In the genomic region with DNA sequence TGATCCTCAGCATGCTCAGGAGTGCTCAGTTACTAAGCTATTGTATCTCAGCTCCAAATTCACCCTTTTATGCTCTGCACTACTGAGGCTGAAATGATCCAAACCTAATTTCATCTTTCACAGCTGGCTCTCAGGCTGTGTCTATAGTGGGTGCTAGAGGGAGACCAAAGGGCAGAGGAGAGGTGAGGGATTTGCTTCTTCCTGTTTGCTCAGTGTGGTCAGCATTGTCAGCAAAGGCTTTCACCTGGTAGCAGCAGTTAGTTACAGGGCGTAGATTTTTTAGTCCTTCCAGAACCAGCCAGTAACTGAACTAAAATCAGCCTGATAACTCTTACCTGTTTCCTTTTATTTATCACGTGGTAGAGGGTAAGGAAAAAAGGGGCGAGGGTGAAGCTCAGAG, we compare ENCODE assay signal across 1 cellular context.
TF ChIP-seq lines count a peak whose summit lies in the region.

No MANE protein-coding gene starts in this region.

TF ChIP-seq in HepG2, 621 proteins besides CTCF, POLR2A, EP300 and RAD21 (continued from another document and continues in another):
- TF ChIP-seq, protein P1, sequence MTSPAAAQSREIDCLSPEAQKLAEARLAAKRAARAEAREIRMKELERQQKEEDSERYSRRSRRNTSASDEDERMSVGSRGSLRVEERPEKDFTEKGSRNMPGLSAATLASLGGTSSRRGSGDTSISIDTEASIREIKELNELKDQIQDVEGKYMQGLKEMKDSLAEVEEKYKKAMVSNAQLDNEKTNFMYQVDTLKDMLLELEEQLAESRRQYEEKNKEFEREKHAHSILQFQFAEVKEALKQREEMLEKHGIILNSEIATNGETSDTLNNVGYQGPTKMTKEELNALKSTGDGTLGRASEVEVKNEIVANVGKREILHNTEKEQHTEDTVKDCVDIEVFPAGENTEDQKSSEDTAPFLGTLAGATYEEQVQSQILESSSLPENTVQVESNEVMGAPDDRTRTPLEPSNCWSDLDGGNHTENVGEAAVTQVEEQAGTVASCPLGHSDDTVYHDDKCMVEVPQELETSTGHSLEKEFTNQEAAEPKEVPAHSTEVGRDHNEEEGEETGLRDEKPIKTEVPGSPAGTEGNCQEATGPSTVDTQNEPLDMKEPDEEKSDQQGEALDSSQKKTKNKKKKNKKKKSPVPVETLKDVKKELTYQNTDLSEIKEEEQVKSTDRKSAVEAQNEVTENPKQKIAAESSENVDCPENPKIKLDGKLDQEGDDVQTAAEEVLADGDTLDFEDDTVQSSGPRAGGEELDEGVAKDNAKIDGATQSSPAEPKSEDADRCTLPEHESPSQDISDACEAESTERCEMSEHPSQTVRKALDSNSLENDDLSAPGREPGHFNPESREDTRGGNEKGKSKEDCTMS (CRISPR knock-in tag; conservative IDR thresholded peaks at IDR 0.05), result no peak
- no peak for TF ChIP-seq ZNF569 (CRISPR knock-in tag; IDR thresholded peaks at IDR 0.05; ENCODE audit: borderline replicate concordance)
- TF ChIP-seq, protein P2, sequence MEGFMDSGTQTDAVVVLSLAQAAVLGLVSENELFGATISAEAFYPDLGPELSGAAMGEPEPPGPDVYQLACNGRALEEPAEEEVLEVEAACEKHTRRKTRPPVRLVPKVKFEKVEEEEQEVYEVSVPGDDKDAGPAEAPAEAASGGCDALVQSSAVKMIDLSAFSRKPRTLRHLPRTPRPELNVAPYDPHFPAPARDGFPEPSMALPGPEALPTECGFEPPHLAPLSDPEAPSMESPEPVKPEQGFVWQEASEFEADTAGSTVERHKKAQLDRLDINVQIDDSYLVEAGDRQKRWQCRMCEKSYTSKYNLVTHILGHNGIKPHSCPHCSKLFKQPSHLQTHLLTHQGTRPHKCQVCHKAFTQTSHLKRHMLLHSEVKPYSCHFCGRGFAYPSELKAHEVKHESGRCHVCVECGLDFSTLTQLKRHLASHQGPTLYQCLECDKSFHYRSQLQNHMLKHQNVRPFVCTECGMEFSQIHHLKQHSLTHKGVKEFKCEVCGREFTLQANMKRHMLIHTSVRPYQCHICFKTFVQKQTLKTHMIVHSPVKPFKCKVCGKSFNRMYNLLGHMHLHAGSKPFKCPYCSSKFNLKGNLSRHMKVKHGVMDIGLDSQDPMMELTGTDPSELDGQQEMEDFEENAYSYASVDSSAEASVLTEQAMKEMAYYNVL (CRISPR knock-in tag; IDR thresholded peaks at IDR 0.05; ENCODE audit: borderline replicate concordance), result no peak
- no peak for TF ChIP-seq AGO2 (optimal IDR thresholded peaks at IDR 0.05; ENCODE audit: low read depth, low read length)
- no peak for TF ChIP-seq GPN1 (CRISPR knock-in tag; IDR thresholded peaks at IDR 0.05; ENCODE audit: borderline replicate concordance)
- TF ChIP-seq HOXD1 (CRISPR knock-in tag; IDR thresholded peaks at IDR 0.05), result no peak
- TF ChIP-seq, protein P3, sequence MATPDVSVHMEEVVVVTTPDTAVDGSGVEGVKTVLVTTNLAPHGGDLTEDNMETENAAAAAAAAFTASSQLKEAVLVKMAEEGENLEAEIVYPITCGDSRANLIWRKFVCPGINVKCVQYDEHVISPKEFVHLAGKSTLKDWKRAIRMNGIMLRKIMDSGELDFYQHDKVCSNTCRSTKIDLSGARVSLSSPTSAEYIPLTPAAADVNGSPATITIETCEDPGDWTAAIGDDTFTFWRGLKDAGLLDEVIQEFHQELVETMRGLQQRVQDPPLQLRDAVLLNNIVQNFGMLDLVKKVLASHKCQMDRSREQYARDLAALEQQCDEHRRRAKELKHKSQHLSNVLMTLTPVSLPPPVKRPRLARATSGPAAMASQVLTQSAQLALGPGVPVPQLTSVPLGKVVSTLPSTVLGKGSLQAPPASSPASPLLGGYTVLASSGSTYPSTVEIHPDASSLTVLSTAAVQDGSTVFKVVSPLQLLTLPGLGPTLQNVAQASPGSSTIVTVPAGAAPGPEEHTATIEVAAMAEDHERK (CRISPR knock-in tag; IDR thresholded peaks at IDR 0.05; ENCODE audit: low read depth), result no peak
- TF ChIP-seq FOXP1 (IDR thresholded peaks at IDR 0.05), result no peak
- TF ChIP-seq FOXP1 (CRISPR knock-in tag; IDR thresholded peaks at IDR 0.05), result no peak
- no peak for TF ChIP-seq ZNF841 (CRISPR knock-in tag; IDR thresholded peaks at IDR 0.05; ENCODE audit: borderline replicate concordance)
- TF ChIP-seq AGO1 (IDR thresholded peaks at IDR 0.05; ENCODE audit: low read depth, low read length, poor library complexity, severe bottlenecking), result no peak
- no peak for TF ChIP-seq HOXA9 (CRISPR knock-in tag; IDR thresholded peaks at IDR 0.05; ENCODE audit: borderline replicate concordance)
- 0 out of 2 replicates have a peak, but pooled peaks have one; percentile 17 for TF ChIP-seq PITX1 (CRISPR knock-in tag; IDR thresholded peaks at IDR 0.05)
- TF ChIP-seq SP2 (CRISPR knock-in tag; IDR thresholded peaks at IDR 0.05), result no peak
- no peak for TF ChIP-seq KAT2B (IDR thresholded peaks at IDR 0.05; ENCODE audit: borderline replicate concordance, low read depth, low read length)
- TF ChIP-seq ZNF550 (CRISPR knock-in tag; IDR thresholded peaks at IDR 0.05; ENCODE audit: borderline replicate concordance), result no peak
- TF ChIP-seq, protein P4, sequence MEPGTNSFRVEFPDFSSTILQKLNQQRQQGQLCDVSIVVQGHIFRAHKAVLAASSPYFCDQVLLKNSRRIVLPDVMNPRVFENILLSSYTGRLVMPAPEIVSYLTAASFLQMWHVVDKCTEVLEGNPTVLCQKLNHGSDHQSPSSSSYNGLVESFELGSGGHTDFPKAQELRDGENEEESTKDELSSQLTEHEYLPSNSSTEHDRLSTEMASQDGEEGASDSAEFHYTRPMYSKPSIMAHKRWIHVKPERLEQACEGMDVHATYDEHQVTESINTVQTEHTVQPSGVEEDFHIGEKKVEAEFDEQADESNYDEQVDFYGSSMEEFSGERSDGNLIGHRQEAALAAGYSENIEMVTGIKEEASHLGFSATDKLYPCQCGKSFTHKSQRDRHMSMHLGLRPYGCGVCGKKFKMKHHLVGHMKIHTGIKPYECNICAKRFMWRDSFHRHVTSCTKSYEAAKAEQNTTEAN (CRISPR knock-in tag; conservative IDR thresholded peaks at IDR 0.05), result no peak
- TF ChIP-seq, protein P5, sequence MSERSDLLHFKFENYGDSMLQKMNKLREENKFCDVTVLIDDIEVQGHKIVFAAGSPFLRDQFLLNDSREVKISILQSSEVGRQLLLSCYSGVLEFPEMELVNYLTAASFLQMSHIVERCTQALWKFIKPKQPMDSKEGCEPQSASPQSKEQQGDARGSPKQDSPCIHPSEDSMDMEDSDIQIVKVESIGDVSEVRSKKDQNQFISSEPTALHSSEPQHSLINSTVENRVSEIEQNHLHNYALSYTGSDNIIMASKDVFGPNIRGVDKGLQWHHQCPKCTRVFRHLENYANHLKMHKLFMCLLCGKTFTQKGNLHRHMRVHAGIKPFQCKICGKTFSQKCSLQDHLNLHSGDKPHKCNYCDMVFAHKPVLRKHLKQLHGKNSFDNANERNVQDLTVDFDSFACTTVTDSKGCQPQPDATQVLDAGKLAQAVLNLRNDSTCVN (CRISPR knock-in tag; IDR thresholded peaks at IDR 0.05; ENCODE audit: borderline replicate concordance), result no peak
- no peak for TF ChIP-seq ZNF337 (CRISPR knock-in tag; IDR thresholded peaks at IDR 0.05; ENCODE audit: borderline replicate concordance, low read depth)
- TF ChIP-seq ETV5 (CRISPR knock-in tag; IDR thresholded peaks at IDR 0.05; ENCODE audit: borderline replicate concordance), result peak; percentile 79; the same call in 1 of the 2 replicates
- TF ChIP-seq, protein P6, sequence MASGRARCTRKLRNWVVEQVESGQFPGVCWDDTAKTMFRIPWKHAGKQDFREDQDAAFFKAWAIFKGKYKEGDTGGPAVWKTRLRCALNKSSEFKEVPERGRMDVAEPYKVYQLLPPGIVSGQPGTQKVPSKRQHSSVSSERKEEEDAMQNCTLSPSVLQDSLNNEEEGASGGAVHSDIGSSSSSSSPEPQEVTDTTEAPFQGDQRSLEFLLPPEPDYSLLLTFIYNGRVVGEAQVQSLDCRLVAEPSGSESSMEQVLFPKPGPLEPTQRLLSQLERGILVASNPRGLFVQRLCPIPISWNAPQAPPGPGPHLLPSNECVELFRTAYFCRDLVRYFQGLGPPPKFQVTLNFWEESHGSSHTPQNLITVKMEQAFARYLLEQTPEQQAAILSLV (CRISPR knock-in tag; IDR thresholded peaks at IDR 0.05; ENCODE audit: borderline replicate concordance), result no peak
- TF ChIP-seq EHMT2 (IDR thresholded peaks at IDR 0.05; ENCODE audit: borderline replicate concordance, low read depth, low read length), result no peak
- TF ChIP-seq, protein P7, sequence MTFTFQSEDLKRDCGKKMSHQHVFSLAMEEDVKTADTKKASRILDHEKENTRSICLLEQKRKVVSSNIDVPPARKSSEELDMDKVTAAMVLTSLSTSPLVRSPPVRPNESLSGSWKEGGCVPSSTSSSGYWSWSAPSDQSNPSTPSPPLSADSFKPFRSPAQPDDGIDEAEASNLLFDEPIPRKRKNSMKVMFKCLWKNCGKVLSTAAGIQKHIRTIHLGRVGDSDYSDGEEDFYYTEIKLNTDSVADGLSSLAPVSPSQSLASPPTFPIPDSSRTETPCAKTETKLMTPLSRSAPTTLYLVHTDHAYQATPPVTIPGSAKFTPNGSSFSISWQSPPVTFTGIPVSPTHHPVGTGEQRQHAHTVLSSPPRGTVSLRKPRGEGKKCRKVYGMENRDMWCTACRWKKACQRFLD (CRISPR knock-in tag; IDR thresholded peaks at IDR 0.05; ENCODE audit: borderline replicate concordance), result no peak
- TF ChIP-seq SAFB2 (CRISPR knock-in tag; IDR thresholded peaks at IDR 0.05; ENCODE audit: borderline replicate concordance, low read depth), result no peak
- 0 out of 2 replicates have a peak, but pooled peaks have one; percentile 24 for TF ChIP-seq ZNF292 (CRISPR knock-in tag; IDR thresholded peaks at IDR 0.05; ENCODE audit: borderline replicate concordance, low read depth)
- TF ChIP-seq, protein P8, sequence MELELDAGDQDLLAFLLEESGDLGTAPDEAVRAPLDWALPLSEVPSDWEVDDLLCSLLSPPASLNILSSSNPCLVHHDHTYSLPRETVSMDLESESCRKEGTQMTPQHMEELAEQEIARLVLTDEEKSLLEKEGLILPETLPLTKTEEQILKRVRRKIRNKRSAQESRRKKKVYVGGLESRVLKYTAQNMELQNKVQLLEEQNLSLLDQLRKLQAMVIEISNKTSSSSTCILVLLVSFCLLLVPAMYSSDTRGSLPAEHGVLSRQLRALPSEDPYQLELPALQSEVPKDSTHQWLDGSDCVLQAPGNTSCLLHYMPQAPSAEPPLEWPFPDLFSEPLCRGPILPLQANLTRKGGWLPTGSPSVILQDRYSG (CRISPR knock-in tag; IDR thresholded peaks at IDR 0.05), result no peak
- TF ChIP-seq, protein P9, sequence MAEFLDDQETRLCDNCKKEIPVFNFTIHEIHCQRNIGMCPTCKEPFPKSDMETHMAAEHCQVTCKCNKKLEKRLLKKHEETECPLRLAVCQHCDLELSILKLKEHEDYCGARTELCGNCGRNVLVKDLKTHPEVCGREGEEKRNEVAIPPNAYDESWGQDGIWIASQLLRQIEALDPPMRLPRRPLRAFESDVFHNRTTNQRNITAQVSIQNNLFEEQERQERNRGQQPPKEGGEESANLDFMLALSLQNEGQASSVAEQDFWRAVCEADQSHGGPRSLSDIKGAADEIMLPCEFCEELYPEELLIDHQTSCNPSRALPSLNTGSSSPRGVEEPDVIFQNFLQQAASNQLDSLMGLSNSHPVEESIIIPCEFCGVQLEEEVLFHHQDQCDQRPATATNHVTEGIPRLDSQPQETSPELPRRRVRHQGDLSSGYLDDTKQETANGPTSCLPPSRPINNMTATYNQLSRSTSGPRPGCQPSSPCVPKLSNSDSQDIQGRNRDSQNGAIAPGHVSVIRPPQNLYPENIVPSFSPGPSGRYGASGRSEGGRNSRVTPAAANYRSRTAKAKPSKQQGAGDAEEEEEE (CRISPR knock-in tag; IDR thresholded peaks at IDR 0.05; ENCODE audit: borderline replicate concordance), result no peak
- TF ChIP-seq, protein P10, sequence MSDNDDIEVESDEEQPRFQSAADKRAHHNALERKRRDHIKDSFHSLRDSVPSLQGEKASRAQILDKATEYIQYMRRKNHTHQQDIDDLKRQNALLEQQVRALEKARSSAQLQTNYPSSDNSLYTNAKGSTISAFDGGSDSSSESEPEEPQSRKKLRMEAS (IDR thresholded peaks at IDR 0.05), result no peak
- TF ChIP-seq AKAP8 (CRISPR knock-in tag; IDR thresholded peaks at IDR 0.05), result 0 out of 2 replicates have a peak, but pooled peaks have one; percentile 48
- TF ChIP-seq, protein P11, sequence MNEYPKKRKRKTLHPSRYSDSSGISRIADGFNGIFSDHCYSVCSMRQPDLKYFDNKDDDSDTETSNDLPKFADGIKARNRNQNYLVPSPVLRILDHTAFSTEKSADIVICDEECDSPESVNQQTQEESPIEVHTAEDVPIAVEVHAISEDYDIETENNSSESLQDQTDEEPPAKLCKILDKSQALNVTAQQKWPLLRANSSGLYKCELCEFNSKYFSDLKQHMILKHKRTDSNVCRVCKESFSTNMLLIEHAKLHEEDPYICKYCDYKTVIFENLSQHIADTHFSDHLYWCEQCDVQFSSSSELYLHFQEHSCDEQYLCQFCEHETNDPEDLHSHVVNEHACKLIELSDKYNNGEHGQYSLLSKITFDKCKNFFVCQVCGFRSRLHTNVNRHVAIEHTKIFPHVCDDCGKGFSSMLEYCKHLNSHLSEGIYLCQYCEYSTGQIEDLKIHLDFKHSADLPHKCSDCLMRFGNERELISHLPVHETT (CRISPR knock-in tag; conservative IDR thresholded peaks at IDR 0.05), result no peak
- TF ChIP-seq, protein P12, sequence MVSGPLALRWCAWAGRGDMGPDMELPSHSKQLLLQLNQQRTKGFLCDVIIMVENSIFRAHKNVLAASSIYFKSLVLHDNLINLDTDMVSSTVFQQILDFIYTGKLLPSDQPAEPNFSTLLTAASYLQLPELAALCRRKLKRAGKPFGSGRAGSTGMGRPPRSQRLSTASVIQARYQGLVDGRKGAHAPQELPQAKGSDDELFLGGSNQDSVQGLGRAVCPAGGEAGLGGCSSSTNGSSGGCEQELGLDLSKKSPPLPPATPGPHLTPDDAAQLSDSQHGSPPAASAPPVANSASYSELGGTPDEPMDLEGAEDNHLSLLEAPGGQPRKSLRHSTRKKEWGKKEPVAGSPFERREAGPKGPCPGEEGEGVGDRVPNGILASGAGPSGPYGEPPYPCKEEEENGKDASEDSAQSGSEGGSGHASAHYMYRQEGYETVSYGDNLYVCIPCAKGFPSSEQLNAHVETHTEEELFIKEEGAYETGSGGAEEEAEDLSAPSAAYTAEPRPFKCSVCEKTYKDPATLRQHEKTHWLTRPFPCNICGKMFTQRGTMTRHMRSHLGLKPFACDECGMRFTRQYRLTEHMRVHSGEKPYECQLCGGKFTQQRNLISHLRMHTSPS (CRISPR knock-in tag; IDR thresholded peaks at IDR 0.05; ENCODE audit: low read depth), result no peak
- no peak for TF ChIP-seq ZNF10 (CRISPR knock-in tag; IDR thresholded peaks at IDR 0.05; ENCODE audit: borderline replicate concordance, low read depth)
- no peak; the same call in 2 of the 3 replicates for TF ChIP-seq MXI1 (IDR thresholded peaks at IDR 0.05; ENCODE audit: borderline replicate concordance, low read depth, low read length)
- no peak for TF ChIP-seq U2AF2 (IDR thresholded peaks at IDR 0.05; ENCODE audit: low read depth, low read length)
